25 cellular contexts compared by ENCODE assay signal in genomic region chr22:38494498-38494897, GRCh38. TPM values are rescaled to one million over a fixed set of nuclear protein-coding genes. Genes with fewer than 3 reads are reported as not detected.
DNase-seq lines count a peak whose midpoint lies in the region; ATAC-seq and TF ChIP-seq lines count a peak whose summit lies in the region.
"Had no signal": no experiment of that assay in that cellular context is flagged by ENCODE, and none has a peak within 500 bp of the region (broad histone marks: within the 10 kb centered on the region; RNA-seq: fewer than 3 reads in every experiment).

No MANE protein-coding gene starts in this region.

- peaks cover 7% of the 10 kb centered on the region for H3F3A ChIP-seq in SK-N-SH (replicated peaks; ENCODE audit: insufficient read depth)

- CTCF ChIA-PET in SK-N-SH (lab: Yijun Ruan, JAX) = no interaction called here
- CTCF ChIA-PET in CD4-positive, alpha-beta T cell (lab: Charles Lee) = interaction anchor here (1.0 kb wide), 1 partner anchor 10 kb away, joined by 3 read pairs; no protein-coding TSS in a partner anchor
- CTCF ChIA-PET in activated CD4-positive, alpha-beta memory T cell treated with anti-CD3 and anti-CD28 coated beads for 36 hours (lab: Charles Lee) = no interaction called here

- H3K9me3 Mint-ChIP-seq in CD4-positive, alpha-beta T cell = no peaks in the 10 kb centered on the region
- H3K9me3 Mint-ChIP-seq in activated CD4-positive, alpha-beta memory T cell treated with anti-CD3 and anti-CD28 coated beads for 36 hours = no peaks in the 10 kb centered on the region
- no peaks in the 10 kb centered on the region for H3K9me3 Mint-ChIP-seq in effector memory CD8-positive, alpha-beta T cell
- H3K9me3 Mint-ChIP-seq: activated naive CD8-positive, alpha-beta T cell treated with anti-CD3 and anti-CD28 coated beads, Interleukin-2, amount 10 ng/mL, durations not matched to agents 7 days and 5 days; H9 had no signal

- intact Hi-C loops in CD4-positive, alpha-beta T cell (cut with DNase I, micrococcal nuclease) = no loop called here
- intact Hi-C loops in activated CD4-positive, alpha-beta memory T cell treated with anti-CD3 and anti-CD28 coated beads for 36 hours (cut with micrococcal nuclease) = no loop called here

- 25% methylated on average over 2 of the region's 2 CpGs for WGBS in SK-N-SH (ENCODE audit: low lambda C conversion rate)

- H3K9me2 ChIP-seq in SK-N-SH = no peaks in the 10 kb centered on the region

- peaks cover 96% of the 10 kb centered on the region for H3K36me3 Mint-ChIP-seq in CD4-positive, alpha-beta T cell (ENCODE audit: low read depth)
- H3K36me3 Mint-ChIP-seq in activated CD4-positive, alpha-beta memory T cell treated with anti-CD3 and anti-CD28 coated beads for 36 hours = peaks cover 69% of the 10 kb centered on the region
- peaks cover 100% of the 10 kb centered on the region for H3K36me3 Mint-ChIP-seq in effector memory CD8-positive, alpha-beta T cell (ENCODE audit: insufficient read depth)

- H3K4me1 ChIP-seq in SK-N-SH (ENCODE audit: control insufficient read depth in 1 of 2, insufficient read depth in 2 of 2, low read depth in 1 of 2, low read length in 1 of 2) = peaks cover 0 to 8% of the 10 kb centered on the region in 2 experiments; a peak in 1 of 4 replicates
- H3K4me1 ChIP-seq: BE2C had no signal

- H3K4me3 Mint-ChIP-seq in CD4-positive, alpha-beta T cell = no peak overlapping the region
- H3K4me3 Mint-ChIP-seq in activated CD4-positive, alpha-beta memory T cell treated with anti-CD3 and anti-CD28 coated beads for 36 hours = no peak overlapping the region
- H3K4me3 Mint-ChIP-seq in effector memory CD8-positive, alpha-beta T cell = no peak overlapping the region
- H3K4me3 Mint-ChIP-seq: activated naive CD8-positive, alpha-beta T cell treated with anti-CD3 and anti-CD28 coated beads, Interleukin-2, amount 10 ng/mL, durations not matched to agents 7 days and 5 days; H9 had no signal

- peak overlapping the region; percentile 67 for H3K27ac Mint-ChIP-seq in CD4-positive, alpha-beta T cell
- H3K27ac Mint-ChIP-seq in activated CD4-positive, alpha-beta memory T cell treated with anti-CD3 and anti-CD28 coated beads for 36 hours = peak overlapping the region; percentile 7
- H3K27ac Mint-ChIP-seq in effector memory CD8-positive, alpha-beta T cell = peak overlapping the region in 1 of 2 donors; percentile 20

- TF ChIP-seq CTCF in SK-N-SH (IDR thresholded peaks at IDR 0.05) = no peak
- TF ChIP-seq CTCF in CD4-positive, alpha-beta T cell (IDR thresholded peaks at IDR 0.05) = no peak

- TF ChIP-seq RAD21 in SK-N-SH (IDR thresholded peaks at IDR 0.05; ENCODE audit: low read length) = no peak

- peak overlapping the region in 1 of 2 experiments; percentile 33; a peak in 2 of 4 replicates for H3K27ac ChIP-seq in SK-N-SH (ENCODE audit: low read depth in 2 of 2, low read length in 1 of 2)
- H3K27ac ChIP-seq in CD4-positive, alpha-beta T cell (ENCODE audit: low read depth, low read length) = no peak overlapping the region
- H3K27ac ChIP-seq: 22Rv1 had no signal

- H3K4me2 ChIP-seq in SK-N-SH = no peak overlapping the region

- H3K9ac ChIP-seq in SK-N-SH = no peak overlapping the region

- H3K27me3 Mint-ChIP-seq in CD4-positive, alpha-beta T cell = no peaks in the 10 kb centered on the region
- H3K27me3 Mint-ChIP-seq in activated CD4-positive, alpha-beta memory T cell treated with anti-CD3 and anti-CD28 coated beads for 36 hours = no peaks in the 10 kb centered on the region
- H3K27me3 Mint-ChIP-seq in effector memory CD8-positive, alpha-beta T cell = no peaks in the 10 kb centered on the region
- H3K27me3 Mint-ChIP-seq: activated naive CD8-positive, alpha-beta T cell treated with anti-CD3 and anti-CD28 coated beads, Interleukin-2, amount 10 ng/mL, durations not matched to agents 7 days and 5 days had no signal

- H3K27me3 ChIP-seq in SK-N-SH (ENCODE audit: insufficient read depth) = no peaks in the 10 kb centered on the region
- H3K27me3 ChIP-seq in CD4-positive, alpha-beta T cell (ENCODE audit: control insufficient read depth, insufficient read depth, low read length) = no peaks in the 10 kb centered on the region
- H3K27me3 ChIP-seq: BE2C, MG63 had no signal

- peaks cover 63% of the 10 kb centered on the region for H4K20me1 ChIP-seq in SK-N-SH (ENCODE audit: insufficient read depth)

- H3K4me3 ChIP-seq in SK-N-SH (ENCODE audit: low read depth in 2 of 2, low read length in 1 of 2) = no peak overlapping the region
- H3K4me3 ChIP-seq: MG63 had no signal

- H3K36me3 ChIP-seq in SK-N-SH (replicated peaks in 1 of 2; ENCODE audit: control insufficient read depth in 1 of 2, insufficient read depth in 2 of 2, low read length in 1 of 2) = peaks cover 65 to 74% of the 10 kb centered on the region in 2 experiments

- POLR2A ChIA-PET in SK-N-SH (lab: Yijun Ruan, JAX) = no interaction called here
- POLR2A ChIA-PET in CD4-positive, alpha-beta T cell (lab: Charles Lee) = interaction anchor here (0.9 to 1.0 kb wide), 2 partner anchors 12 to 37 kb away, joined by 3 to 4 read pairs; no protein-coding TSS in a partner anchor
- POLR2A ChIA-PET in activated CD4-positive, alpha-beta memory T cell treated with anti-CD3 and anti-CD28 coated beads for 36 hours (lab: Charles Lee) = interaction anchor here (1.4 to 2.3 kb wide), 2 partner anchors 9 to 10 kb away, joined by 4 to 8 read pairs; no protein-coding TSS in a partner anchor

- H2AFZ ChIP-seq in SK-N-SH (ENCODE audit: low read depth) = no peak overlapping the region

- H3K9me3 ChIP-seq in SK-N-SH = no peaks in the 10 kb centered on the region
- H3K9me3 ChIP-seq in CD4-positive, alpha-beta T cell (ENCODE audit: control insufficient read depth, low read length) = no peaks in the 10 kb centered on the region
- H3K9me3 ChIP-seq: BE2C, MG63 had no signal

- H3K79me2 ChIP-seq in SK-N-SH (ENCODE audit: insufficient read depth) = peaks cover 65% of the 10 kb centered on the region

- no peak for DNase-seq in SK-N-SH
- DNase-seq in CD4-positive, alpha-beta T cell = no peak
- DNase-seq in activated CD4-positive, alpha-beta memory T cell treated with anti-CD3 and anti-CD28 coated beads for 36 hours = no peak
- DNase-seq in effector memory CD8-positive, alpha-beta T cell = no peak
- no peak for DNase-seq in NCI-H2107 treated with DMSO at 0.1 percent for 48 hours (lab: John Stamatoyannopoulos, UW; ENCODE audit: unreplicated experiment)
- DNase-seq: activated CD8-positive, alpha-beta memory T cell treated with anti-CD3 and anti-CD28 coated beads, Interleukin-2, amount 50 U/mL, for 4 hours; activated naive CD8-positive, alpha-beta T cell treated with anti-CD3 and anti-CD28 coated beads, Interleukin-2, amount 10 ng/mL, durations not matched to agents 7 days and 5 days; BE2C; H9; MG63; midbrain; NCI-H1436; NCI-H82; SHP77 treated with DMSO at 0.1 percent for 48 hours; stimulated activated CD8-positive, alpha-beta memory T cell treated with anti-CD3 and anti-CD28 coated beads, Interleukin-4, amount 100 ng/mL, for 48 hours had no signal

- no peak for TF ChIP-seq EP300 in SK-N-SH (IDR thresholded peaks at IDR 0.05; ENCODE audit: borderline replicate concordance in 1 of 2, low read depth in 1 of 2, low read length in 1 of 2)

- ATAC-seq in SK-N-SH treated with all-trans-retinoic acid at 6 μM for 48 hours (peak; percentile 53; the same call in 1 of the 3 replicates), HG03039 (IDR thresholded peaks at IDR 0.05; ENCODE audit: unreplicated experiment) (no peak)
- ATAC-seq in CD4-positive, alpha-beta T cell (ENCODE audit: poor library complexity) = peak; percentile 52
- peak; percentile 61 for ATAC-seq in effector memory CD8-positive, alpha-beta T cell (replicated peaks)
- ATAC-seq in activated CD4-positive, CD25-positive, alpha-beta regulatory T cell treated with anti-CD3 and anti-CD28 coated beads, Interleukin-2, amount 50 U/mL, for 24 hours = no peak
- ATAC-seq: left lobe of liver had no signal

- peaks cover 63% of the 10 kb centered on the region for H3K4me1 Mint-ChIP-seq in CD4-positive, alpha-beta T cell (ENCODE audit: low read depth)
- peaks cover 60% of the 10 kb centered on the region for H3K4me1 Mint-ChIP-seq in activated CD4-positive, alpha-beta memory T cell treated with anti-CD3 and anti-CD28 coated beads for 36 hours (ENCODE audit: low read depth)
- H3K4me1 Mint-ChIP-seq in effector memory CD8-positive, alpha-beta T cell (ENCODE audit: low read depth in 2 of 2) = peaks cover 12 to 41% of the 10 kb centered on the region in 2 donors

TF ChIP-seq in SK-N-SH treated with all-trans-retinoic acid at 6 μM for 48 hours, 23 proteins besides CTCF, POLR2A, EP300 and RAD21:
- TF ChIP-seq ZNF70 (CRISPR knock-in tag; IDR thresholded peaks at IDR 0.05) (no peak), ESRRG (CRISPR knock-in tag; IDR thresholded peaks at IDR 0.05) (no peak), ISL1 (CRISPR knock-in tag; IDR thresholded peaks at IDR 0.05) (peak; percentile 28; the same call in 1 of the 2 replicates), PPARA (CRISPR knock-in tag; IDR thresholded peaks at IDR 0.05; ENCODE audit: borderline replicate concordance) (no peak), GLIS3 (CRISPR knock-in tag; IDR thresholded peaks at IDR 0.05) (no peak)

TF ChIP-seq in SK-N-SH, 30 proteins besides CTCF, POLR2A, EP300 and RAD21 (continues in another document):
- TF ChIP-seq JUND (IDR thresholded peaks at IDR 0.05) = no peak
- TF ChIP-seq MXI1 (IDR thresholded peaks at IDR 0.05; ENCODE audit: low read depth, low read length) = no peak
- no peak for TF ChIP-seq FOXJ3 (CRISPR knock-in tag; IDR thresholded peaks at IDR 0.05)
- no peak for TF ChIP-seq TAF1 (IDR thresholded peaks at IDR 0.05; ENCODE audit: borderline replicate concordance, low read depth, low read length)
- TF ChIP-seq MAX (IDR thresholded peaks at IDR 0.05; ENCODE audit: low read depth) = no peak

RNA-seq across cellular contexts. Expression of gene DDX17, which starts 11.6 kb away (rescaled TPM):
- polyA plus RNA-seq in SK-N-SH (2012; rRNA removed) = 111 and 178 TPM in 2 replicates
- polyA plus RNA-seq in SK-N-SH (2012; cell fraction: cytosol; rRNA removed) = 76.6 and 90.6 TPM in 2 replicates
- 338 and 400 TPM in 2 replicates for polyA plus RNA-seq in SK-N-SH (2012; cell fraction: nucleus; rRNA removed)
- 100 to 1,000 TPM; 454 to 462 TPM for total RNA-seq in CD4-positive, alpha-beta T cell
- 100 to 1,000 TPM; 353 to 358 TPM for total RNA-seq in activated CD4-positive, alpha-beta memory T cell treated with anti-CD3 and anti-CD28 coated beads for 36 hours

RNA-seq across cellular contexts. Expression of gene KDELR3, which starts 26.6 kb away (rescaled TPM):
- 16.5 and 17.1 TPM in 2 replicates for polyA plus RNA-seq in SK-N-SH (2012; rRNA removed)
- polyA plus RNA-seq in SK-N-SH (2012; cell fraction: cytosol; rRNA removed) = 17.9 and 19.3 TPM in 2 replicates
- 7.7 and 13.2 TPM in 2 replicates for polyA plus RNA-seq in SK-N-SH (2012; cell fraction: nucleus; rRNA removed)
- not detected for total RNA-seq in CD4-positive, alpha-beta T cell
- total RNA-seq in activated CD4-positive, alpha-beta memory T cell treated with anti-CD3 and anti-CD28 coated beads for 36 hours = under 1 TPM; 0.94 to 0.97 TPM

RNA-seq across cellular contexts. Expression of gene KCNJ4, which starts 39.5 kb away (rescaled TPM):
- not detected in 2 replicates for polyA plus RNA-seq in SK-N-SH (2012; rRNA removed)
- not detected in 2 replicates for polyA plus RNA-seq in SK-N-SH (2012; cell fraction: cytosol; rRNA removed)
- not detected in 2 replicates for polyA plus RNA-seq in SK-N-SH (2012; cell fraction: nucleus; rRNA removed)
- not detected for total RNA-seq in CD4-positive, alpha-beta T cell
- total RNA-seq in activated CD4-positive, alpha-beta memory T cell treated with anti-CD3 and anti-CD28 coated beads for 36 hours = not detected
- total RNA-seq: activated naive CD8-positive, alpha-beta T cell treated with anti-CD3 and anti-CD28 coated beads, Interleukin-2, amount 10 ng/mL, durations not matched to agents 7 days and 5 days; bronchial epithelial cell; glomerular endothelial cell; left lobe of liver; T-helper 1 cell treated with Interleukin-12 subunit alpha and Interleukin-12 subunit beta and Interleukin-4 antibody, amounts not matched to agents 30 ng/mL and 1 ng/mL, for 36 hours; urinary bladder had no signal
- polyA plus RNA-seq: esophagus, urinary bladder had no signal

Comparison
In these comparisons a context has a peak if more than half of its experiments do, and no peak if none do; other contexts are left out.
1. ATAC-seq: peak in SK-N-SH treated with all-trans-retinoic acid at 6 μM for 48 hours (single experiment), CD4-positive, alpha-beta T cell (single experiment) and effector memory CD8-positive, alpha-beta T cell (single experiment); none in HG03039 (single experiment) and activated CD4-positive, CD25-positive, alpha-beta regulatory T cell treated with anti-CD3 and anti-CD28 coated beads, Interleukin-2, amount 50 U/mL, for 24 hours (0 of 2).